29 cellular contexts compared by ENCODE assay signal in the genomic region with DNA sequence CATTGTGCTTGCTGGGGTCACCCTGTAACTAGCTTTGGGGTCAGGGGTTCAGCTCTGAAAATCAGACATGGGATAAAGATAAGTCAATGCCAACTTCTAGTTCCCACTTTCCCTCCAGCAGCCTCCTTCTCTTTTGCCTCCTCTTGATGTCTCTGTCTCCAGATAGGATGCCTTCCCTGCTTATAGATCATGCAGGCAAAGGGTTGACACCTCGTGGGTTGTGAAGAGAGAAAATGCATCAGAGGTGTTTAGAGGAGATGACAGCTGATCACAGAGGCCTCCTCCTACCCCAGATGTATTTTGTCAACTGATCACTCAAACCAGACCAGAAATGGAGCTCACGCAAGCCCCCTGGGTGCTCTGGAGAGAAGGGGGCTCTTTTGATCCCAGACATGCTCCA.
"Had no signal": no experiment of that assay in that cellular context is flagged by ENCODE, and none has a peak within 500 bp of the region (broad histone marks: within the 10 kb centered on the region; RNA-seq: fewer than 3 reads in every experiment).

No MANE protein-coding gene starts in this region.

- H3K36me3 ChIP-seq: adrenal gland, ascending aorta, brain microvascular endothelial cell, breast epithelium, cardiac muscle cell had no signal

- DNase-seq: activated effector memory CD4-positive, alpha-beta T cell treated with anti-CD3 and anti-CD28 coated beads, Interleukin-2, amount 50 U/mL, for 16 hours; activated effector memory CD4-positive, alpha-beta T cell treated with Interleukin-2 at 50 U/mL for 16 hours; activated gamma-delta T cell; activated gamma-delta T cell treated with Interleukin-2 at 50 U/mL for 16 hours; activated naive CD4-positive, alpha-beta T cell; activated naive CD4-positive, alpha-beta T cell treated with anti-CD3 and anti-CD28 coated beads for 36 hours; activated naive CD4-positive, alpha-beta T cell treated with anti-CD3 and anti-CD28 coated beads, Interleukin-2, amount 10 ng/mL, durations not matched to agents 7 days and 5 days; activated naive CD4-positive, alpha-beta T cell treated with anti-CD3 and anti-CD28 coated beads, Interleukin-2, amount 50 U/mL, for 16 hours; activated naive CD4-positive, alpha-beta T cell treated with Interleukin-2 at 50 U/mL for 16 hours; activated naive CD8-positive, alpha-beta T cell treated with anti-CD3 and anti-CD28 coated beads for 36 hours; activated naive CD8-positive, alpha-beta T cell treated with anti-CD3 and anti-CD28 coated beads, Interleukin-2, amount 10 ng/mL, durations not matched to agents 7 days and 5 days; activated naive CD8-positive, alpha-beta T cell treated with anti-CD3 and anti-CD28 coated beads, Interleukin-2, amount 50 U/mL, for 24 hours; activated T-cell treated with anti-CD3 and anti-CD28 coated beads, Interleukin-2, amount 50 U/mL, for 1 hour; activated T-cell treated with anti-CD3 and anti-CD28 coated beads, Interleukin-2, amount 50 U/mL, for 24 hours; activated T-cell treated with anti-CD3 and anti-CD28 coated beads, Interleukin-2, amount 50 U/mL, for 4 hours; activated T-cell treated with anti-CD3 and anti-CD28 coated beads, Interleukin-2, amount 50 U/mL, for 48 hours; activated T-cell treated with anti-CD3 and anti-CD28 coated beads, Interleukin-2, amount 50 U/mL, for 72 hours; adrenal gland; amniotic stem cell; amygdala; anterior cingulate cortex; aorta; body of pancreas; brain microvascular endothelial cell; central memory CD4-positive, alpha-beta T cell; cerebellar nuclear complex had no signal

- H3K9me3 ChIP-seq: adrenal gland, ascending aorta, body of pancreas had no signal

- H3K27ac ChIP-seq: adrenal gland, ascending aorta, body of pancreas, brain microvascular endothelial cell, breast epithelium, cardiac muscle cell had no signal

- H3K27me3 ChIP-seq: adrenal gland, ascending aorta, body of pancreas, brain microvascular endothelial cell, cardiac muscle cell had no signal

- H3K4me3 ChIP-seq: adrenal gland, ascending aorta, body of pancreas, breast epithelium, cardiac muscle cell had no signal
